17 cellular contexts compared by ENCODE assay signal in genomic region chr15:45395956-45396355, GRCh38. TPM values are rescaled to one million over a fixed set of nuclear protein-coding genes. Genes with fewer than 3 reads are reported as not detected.
A peak's percentile ranks its signal among the peaks of the same experiment; 100 is the strongest.
DNase-seq lines count a peak whose midpoint lies in the region; ATAC-seq, FAIRE-seq and TF ChIP-seq lines count a peak whose summit lies in the region.
"Had no signal": no experiment of that assay in that cellular context is flagged by ENCODE, and none has a peak within 500 bp of the region (broad histone marks: within the 10 kb centered on the region; RNA-seq: fewer than 3 reads in every experiment).

No MANE protein-coding gene starts in this region.

- H3K4me1 ChIP-seq in HepG2 (ENCODE audit: insufficient read depth, low read length) (peaks cover 71% of the 10 kb centered on the region), right lobe of liver (peaks cover 0 to 27% (median 8%) of the 10 kb centered on the region in 4 donors), small intestine (ENCODE audit: control insufficient read depth in 2 of 2, insufficient read depth in 1 of 2, low read depth in 1 of 2, low read length in 1 of 2) (peaks cover 6% of the 10 kb centered on the region in 2 donors)

- DNase-seq in HepG2 (ENCODE audit: low spot score) (no peak), right lobe of liver (no peak), small intestine (peak; percentile 54), cortex of kidney (lab: John Stamatoyannopoulos, UW) (no peak), ureter (ENCODE audit: low spot score) (no peak)
- no peak for DNase-seq in activated CD8-positive, alpha-beta T cell treated with anti-CD3 and anti-CD28 coated beads for 36 hours
- DNase-seq: 8988T; AML-193; CD8-positive, alpha-beta memory T cell; DMS53; GF-D8; GM23248 had no signal

- peaks cover 7% of the 10 kb centered on the region for H3K27me3 Mint-ChIP-seq in activated CD8-positive, alpha-beta T cell treated with anti-CD3 and anti-CD28 coated beads for 36 hours

- no TSS peak for BruUV-seq in HepG2 (replicated peaks; lab: Mats Ljungman, UMichigan)

- no peaks in the 10 kb centered on the region for H3K9me3 Mint-ChIP-seq in activated CD8-positive, alpha-beta T cell treated with anti-CD3 and anti-CD28 coated beads for 36 hours
- H3K9me3 Mint-ChIP-seq: CD8-positive, alpha-beta memory T cell had no signal

- H3K4me3 Mint-ChIP-seq in activated CD8-positive, alpha-beta T cell treated with anti-CD3 and anti-CD28 coated beads for 36 hours, result no peak overlapping the region
- H3K4me3 Mint-ChIP-seq: CD8-positive, alpha-beta memory T cell had no signal

- H3K79me2 ChIP-seq in HepG2 (ENCODE audit: insufficient read depth, low read length), result peaks cover 46% of the 10 kb centered on the region

- no peaks in the 10 kb centered on the region for H3K36me3 Mint-ChIP-seq in activated CD8-positive, alpha-beta T cell treated with anti-CD3 and anti-CD28 coated beads for 36 hours (ENCODE audit: low read depth)

- FAIRE-seq in HepG2 (lab: Jason Lieb, UNC) (no peak), small intestine (lab: Jason Lieb, UNC) (no peak)
- FAIRE-seq: H54, HTR-8/SVneo had no signal

- intact Hi-C loops in HepG2 (cut with micrococcal nuclease; ENCODE audit: unreplicated experiment), result no loop called here
- intact Hi-C loops in right lobe of liver (cut with DNase I), result loop anchor here in 1 of 2 donors (10.0 kb wide), 1 partner anchor 81 kb away; no protein-coding TSS in a partner anchor
- intact Hi-C loops in activated CD8-positive, alpha-beta T cell treated with anti-CD3 and anti-CD28 coated beads for 36 hours (cut with micrococcal nuclease), result loop anchor here (5.0 kb wide), 1 partner anchor 89 kb away; no protein-coding TSS in a partner anchor

- no peak overlapping the region for H2AFZ ChIP-seq in HepG2 (ENCODE audit: low read length)
- H2AFZ ChIP-seq: GM23248 had no signal

- TF ChIP-seq EP300 in HepG2 (IDR thresholded peaks at IDR 0.05; ENCODE audit: low read depth in 2 of 2, low read length in 2 of 2), result no peak
- TF ChIP-seq EP300 in HepG2 (CRISPR knock-in tag; IDR thresholded peaks at IDR 0.05; ENCODE audit: borderline replicate concordance), result no peak

- CTCF ChIA-PET in HepG2 (lab: Yijun Ruan, JAX; ENCODE audit: low intra/inter-chr PET ratio, low total read pairs), result no interaction called here
- CTCF ChIA-PET in activated CD8-positive, alpha-beta T cell treated with anti-CD3 and anti-CD28 coated beads for 36 hours (lab: Charles Lee), result interaction anchor here (1.0 to 1.8 kb wide), 2 partner anchors 12 to 233 kb away, joined by 4 read pairs; no protein-coding TSS in a partner anchor

- TF ChIP-seq POLR2A in HepG2 (IDR thresholded peaks at IDR 0.05; ENCODE audit: insufficient read depth in 1 of 2, low read depth in 2 of 2, low read length in 2 of 2), result no peak
- no peak for TF ChIP-seq POLR2A in right lobe of liver (IDR thresholded peaks at IDR 0.05)

- 96% methylated on average over 4 of the region's 4 CpGs for WGBS in HepG2 (ENCODE audit: low lambda C conversion rate)
- WGBS in right lobe of liver (ENCODE audit: insufficient coverage, low coverage, low lambda C conversion rate, missing lambda C conversion rate), result 36% methylated on average over 4 of the region's 4 CpGs
- 23 to 51% (median 46%) methylated on average over 4 of the region's 4 CpGs for WGBS in small intestine, 3 donors

- H3K27me3 ChIP-seq in HepG2 (ENCODE audit: control insufficient read depth in 1 of 2, insufficient read depth in 2 of 2, low read length in 2 of 2), result no peaks in the 10 kb centered on the region
- no peaks in the 10 kb centered on the region for H3K27me3 ChIP-seq in right lobe of liver
- H3K27me3 ChIP-seq in small intestine (ENCODE audit: control insufficient read depth in 2 of 2, insufficient read depth in 2 of 2, low read length in 2 of 2), result no peaks in the 10 kb centered on the region

- no peaks in the 10 kb centered on the region for H4K20me1 ChIP-seq in HepG2 (ENCODE audit: insufficient read depth, low read length)
- H4K20me1 ChIP-seq: BLaER1 had no signal

- TF ChIP-seq RAD21 in HepG2 (CRISPR knock-in tag; IDR thresholded peaks at IDR 0.05), result no peak

- peak overlapping the region; percentile 55 for H3K4me2 ChIP-seq in HepG2 (ENCODE audit: low read depth, low read length)
- H3K4me2 ChIP-seq: BLaER1 had no signal

- H3K4me3 ChIP-seq in HepG2 (replicated peaks in 1 of 3; ENCODE audit: insufficient read depth in 1 of 3, low read depth in 2 of 3, low read length in 3 of 3) (peak overlapping the region; percentile 36 to 46 (median 37); a peak in 5 of 6 replicates), right lobe of liver (peak overlapping the region in 1 of 3 donors; percentile 10), small intestine (ENCODE audit: low read depth in 1 of 2, low read length in 2 of 2) (peak overlapping the region in 1 of 2 donors; percentile 57)
- H3K4me3 ChIP-seq: BLaER1, GM23248 had no signal

- no peak for TF ChIP-seq CTCF in HepG2 (CRISPR knock-in tag; IDR thresholded peaks at IDR 0.05)
- TF ChIP-seq CTCF in right lobe of liver (IDR thresholded peaks at IDR 0.05), result no peak
- TF ChIP-seq CTCF in activated CD8-positive, alpha-beta T cell treated with anti-CD3 and anti-CD28 coated beads for 36 hours (IDR thresholded peaks at IDR 0.05), result no peak

- POLR2A ChIA-PET in HepG2 (lab: Yijun Ruan, JAX), result no interaction called here
- POLR2A ChIA-PET in activated CD8-positive, alpha-beta T cell treated with anti-CD3 and anti-CD28 coated beads for 36 hours (lab: Charles Lee), result no interaction called here

- H3K36me3 ChIP-seq in HepG2 (replicated peaks in 1 of 2; ENCODE audit: control insufficient read depth in 1 of 2, insufficient read depth in 2 of 2, low read length in 2 of 2) (no peaks in the 10 kb centered on the region), right lobe of liver (no peaks in the 10 kb centered on the region), small intestine (ENCODE audit: control insufficient read depth in 2 of 2, insufficient read depth in 2 of 2, low read length in 2 of 2) (no peaks in the 10 kb centered on the region)
- H3K36me3 ChIP-seq: BLaER1 had no signal

- no peak overlapping the region for H3K27ac Mint-ChIP-seq in activated CD8-positive, alpha-beta T cell treated with anti-CD3 and anti-CD28 coated beads for 36 hours
- H3K27ac Mint-ChIP-seq: CD8-positive, alpha-beta memory T cell had no signal

- ATAC-seq in HepG2 (no peak), right lobe of liver (no peak), esophagus mucosa (peak; percentile 42)
- ATAC-seq in activated CD8-positive, alpha-beta T cell treated with anti-CD3 and anti-CD28 coated beads for 36 hours, result no peak
- ATAC-seq: HCT116 had no signal

- no peaks in the 10 kb centered on the region for H3K9me3 ChIP-seq in HepG2 (ENCODE audit: low read length)
- no peaks in the 10 kb centered on the region for H3K9me3 ChIP-seq in right lobe of liver
- H3K9me3 ChIP-seq in small intestine (ENCODE audit: control insufficient read depth, low read depth), result no peaks in the 10 kb centered on the region
- H3K9me3 ChIP-seq: BLaER1 had no signal

- H3K4me1 Mint-ChIP-seq in activated CD8-positive, alpha-beta T cell treated with anti-CD3 and anti-CD28 coated beads for 36 hours (ENCODE audit: low read depth), result peaks cover 14% of the 10 kb centered on the region

- no peak overlapping the region for H3K27ac ChIP-seq in HepG2 (ENCODE audit: extremely low read length, insufficient read depth, low read length)
- H3K27ac ChIP-seq in right lobe of liver, result peak overlapping the region in 1 of 3 donors; percentile 41
- peak overlapping the region; percentile 36 to 58 for H3K27ac ChIP-seq in small intestine (ENCODE audit: low read depth in 1 of 2, low read length in 1 of 2)
- H3K27ac ChIP-seq: BLaER1, GM23248 had no signal

- in situ Hi-C loops in HepG2 (cut with HindIII; ENCODE audit: extremely low pct_ligation_motif_present, low pct_unique_long_range_greater_than_20kb), result no loop called here

- peak overlapping the region; percentile 62; the same call in 1 of the 2 replicates for H3K9ac ChIP-seq in HepG2 (ENCODE audit: insufficient read depth, low read depth, low read length)
- H3K9ac ChIP-seq: BLaER1, GM23248 had no signal

RNA-seq across cellular contexts. Expression of gene GATM, which starts 17.6 kb away (rescaled TPM):
- 1.5 and 2.1 TPM in 2 replicates for total RNA-seq in HepG2 (2016; rRNA removed; fragmentation: Illumina TruSeq; extraction: Trizol)
- 1.2 and 1.7 TPM in 2 replicates for total RNA-seq in HepG2 (2016; cell fraction: cytosol; rRNA removed; fragmentation: Illumina TruSeq; extraction: Trizol; ENCODE audit: low read depth)
- total RNA-seq in HepG2 (2016; cell fraction: insoluble cytoplasmic fraction; rRNA removed; fragmentation: Illumina TruSeq; extraction: Trizol), result 1.5 and 2.6 TPM in 2 replicates
- 1.6 and 1.7 TPM in 2 replicates for total RNA-seq in HepG2 (2016; cell fraction: membrane; rRNA removed; fragmentation: Illumina TruSeq; extraction: Trizol)
- 4.0 and 4.1 TPM in 2 replicates for total RNA-seq in HepG2 (2016; cell fraction: nucleus; rRNA removed; fragmentation: Illumina TruSeq; extraction: Trizol)
- 13.9 and 16.8 TPM in 2 replicates for polyA plus RNA-seq in HepG2 (2011; rRNA removed)
- 7.0 and 7.3 TPM in 2 replicates for polyA plus RNA-seq in HepG2 (2011; cell fraction: cytosol; rRNA removed)
- 22.1 and 26.0 TPM in 2 replicates for polyA plus RNA-seq in HepG2 (2011; cell fraction: nucleus; rRNA removed)
- polyA plus RNA-seq in HepG2 (2012), result 16.6 and 32.5 TPM in 2 replicates
- 0.26 and 0.46 TPM in 2 replicates for polyA plus RNA-seq in HepG2 (2016; cell fraction: cytosol; fragmentation: Illumina TruSeq; extraction: Trizol; ENCODE audit: low read depth)
- 0.97 TPM in 2 replicates for polyA plus RNA-seq in HepG2 (2016; cell fraction: insoluble cytoplasmic fraction; fragmentation: Illumina TruSeq; extraction: Trizol; ENCODE audit: low read depth)
- 0.28 and 0.72 TPM in 2 replicates for polyA plus RNA-seq in HepG2 (2016; cell fraction: membrane; fragmentation: Illumina TruSeq; extraction: Trizol; ENCODE audit: low read depth)
- 2.4 and 3.2 TPM in 2 replicates for polyA plus RNA-seq in HepG2 (2016; cell fraction: nucleus; fragmentation: Illumina TruSeq; extraction: Trizol; ENCODE audit: insufficient read depth, low read depth)
- 0.58 and 11.2 TPM in 2 replicates for polyA minus RNA-seq in HepG2 (2011; rRNA and poly(A)+ RNA removed; ENCODE audit: low replicate concordance)
- 5.3 and 6.4 TPM in 2 replicates for polyA minus RNA-seq in HepG2 (2011; cell fraction: cytosol; rRNA and poly(A)+ RNA removed)
- 40.2 and 42.5 TPM in 2 replicates for polyA minus RNA-seq in HepG2 (2011; cell fraction: nucleus; rRNA and poly(A)+ RNA removed)
- 1,000 to 10,000 TPM in 1 of 6 experiments, 100 to 1,000 TPM in 5; 404 to 1,363 (median 579) TPM for total RNA-seq in right lobe of liver
- total RNA-seq in esophagus mucosa, result 11.3 TPM
- 100 to 1,000 TPM in 2 of 3 donors, 10 to 100 TPM in 1; 50.3 to 545 (median 155) TPM for polyA plus RNA-seq in small intestine
- total RNA-seq in activated CD8-positive, alpha-beta T cell treated with anti-CD3 and anti-CD28 coated beads for 36 hours, result 1 to 10 TPM; 5.6 to 6.5 TPM
- total RNA-seq in ureter, result 47.6 TPM
- total RNA-seq: GM23248 had no signal
- polyA plus RNA-seq: GM23248 had no signal
